ENCODE assay signal across 22 cellular contexts in the genomic region with DNA sequence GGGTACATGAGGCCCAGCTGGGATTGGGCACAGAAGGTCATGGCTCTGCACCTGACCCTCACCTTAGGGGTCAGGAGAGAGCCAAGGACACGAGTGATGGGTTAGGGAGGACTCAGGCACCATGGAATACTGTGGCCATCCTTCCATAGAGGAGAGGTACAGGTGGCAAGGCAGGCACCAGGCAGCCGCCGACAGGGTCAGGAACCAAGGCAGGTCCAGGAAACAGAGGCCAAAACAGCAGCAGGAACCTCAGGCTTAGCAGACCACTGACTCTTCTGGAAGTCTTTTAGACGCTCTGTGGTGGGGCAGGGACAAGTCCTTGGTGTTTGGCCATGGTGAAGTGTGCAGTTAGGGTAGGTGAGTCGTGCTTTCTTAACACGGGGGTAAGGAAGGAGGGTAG.
"Had no signal": no experiment of that assay in that cellular context is flagged by ENCODE, and none has a peak within 500 bp of the region (broad histone marks: within the 10 kb centered on the region; RNA-seq: fewer than 3 reads in every experiment).

No MANE protein-coding gene starts in this region.

- H3K27me3 ChIP-seq: SJSA1 had no signal

- H3K9me3 ChIP-seq: SJSA1 had no signal

- H3K36me3 ChIP-seq: SJSA1 had no signal

- H3K4me3 Mint-ChIP-seq: IgD-negative memory B cell had no signal

- DNase-seq: Kasumi-1, MM.1S, NCI-H1092 treated with DMSO at 0.1 percent for 48 hours, NCI-H1436, NCI-H187, NCI-H2029, NCI-H2081 treated with DMSO at 0.1 percent for 48 hours, NCI-H2171, NCI-H226, NCI-H446, NCI-H510A, NCI-H524 treated with DMSO at 0.1 percent for 48 hours, NCI-H69, NCI-H774, SIG-M5 had no signal

- H3K4me3 ChIP-seq: K562, SJSA1, SK-N-MC had no signal

- H3K9ac ChIP-seq: KMS-11 had no signal

- H3K4me2 ChIP-seq: KMS-11 had no signal

- ATAC-seq: K562, Right ventricle myocardium inferior had no signal

- H3K9me3 Mint-ChIP-seq: IgD-negative memory B cell had no signal

- H3K27ac ChIP-seq: HL-60, KMS-11, SJSA1, SK-N-MC had no signal

- H3K27me3 Mint-ChIP-seq: IgD-negative memory B cell had no signal
